Comparison of ENCODE assay signal across 25 cellular contexts in the genomic region with DNA sequence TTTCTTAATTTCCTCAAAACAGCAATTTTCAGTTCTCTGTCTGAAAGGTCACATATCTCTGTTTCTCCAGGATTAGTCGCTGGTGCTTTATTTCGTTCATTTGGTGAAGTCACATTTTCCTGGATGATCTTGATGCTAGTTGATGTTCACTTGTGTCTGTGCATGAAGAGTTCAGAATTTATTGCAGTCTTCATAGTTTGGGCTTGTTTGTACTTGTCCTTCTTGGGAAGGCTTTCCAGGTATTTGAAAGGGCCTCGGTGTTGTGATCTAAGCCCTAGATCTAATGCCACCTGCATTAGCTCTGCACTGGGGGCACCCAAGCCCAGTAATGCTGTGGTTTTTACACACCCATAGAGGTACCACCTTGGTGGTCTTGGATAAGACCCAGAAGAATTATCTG.
"Had no signal": no experiment of that assay in that cellular context is flagged by ENCODE, and none has a peak within 500 bp of the region (broad histone marks: within the 10 kb centered on the region; RNA-seq: fewer than 3 reads in every experiment).

No MANE protein-coding gene starts in this region.

- H3K4me1 Mint-ChIP-seq: activated CD4-positive, alpha-beta memory T cell treated with anti-CD3 and anti-CD28 coated beads, Interleukin-2, amount 10 ng/mL, durations not matched to agents 7 days and 5 days; activated CD4-positive, alpha-beta T cell treated with anti-CD3 and anti-CD28 coated beads for 36 hours; activated CD4-positive, alpha-beta T cell treated with anti-CD3 and anti-CD28 coated beads, Interleukin-2, amount 10 ng/mL, durations not matched to agents 24 days and 14 days; activated naive CD4-positive, alpha-beta T cell treated with anti-CD3 and anti-CD28 coated beads, Interleukin-2, amount 10 ng/mL, durations not matched to agents 7 days and 5 days; activated naive CD8-positive, alpha-beta T cell treated with anti-CD3 and anti-CD28 coated beads, Interleukin-2, amount 10 ng/mL, durations not matched to agents 7 days and 5 days had no signal

- H3K4me1 ChIP-seq: ascending aorta, colonic mucosa had no signal

- DNase-seq: activated CD4-positive, alpha-beta memory T cell treated with anti-CD3 and anti-CD28 coated beads, Interleukin-2, amount 10 ng/mL, durations not matched to agents 7 days and 5 days; activated CD4-positive, alpha-beta T cell treated with anti-CD3 and anti-CD28 coated beads for 36 hours; activated CD4-positive, alpha-beta T cell treated with anti-CD3 and anti-CD28 coated beads, Interleukin-2, amount 10 ng/mL, durations not matched to agents 24 days and 14 days; activated CD4-positive, alpha-beta T cell treated with anti-CD3 and anti-CD28 coated beads, Interleukin-2, amount 50 U/mL, for 4 hours; activated CD4-positive, CD25-positive, alpha-beta regulatory T cell; activated CD4-positive, CD25-positive, alpha-beta regulatory T cell treated with anti-CD3 and anti-CD28 coated beads, Interleukin-2, amount 50 U/mL, for 72 hours; activated CD8-positive, alpha-beta memory T cell treated with anti-CD3 and anti-CD28 coated beads, Interleukin-2, amount 50 U/mL, for 48 hours; activated gamma-delta T cell; activated naive CD4-positive, alpha-beta T cell; activated naive CD4-positive, alpha-beta T cell treated with anti-CD3 and anti-CD28 coated beads, Interleukin-2, amount 10 ng/mL, durations not matched to agents 7 days and 5 days; activated naive CD8-positive, alpha-beta T cell treated with anti-CD3 and anti-CD28 coated beads, Interleukin-2, amount 10 ng/mL, durations not matched to agents 7 days and 5 days; activated T-cell treated with anti-CD3 and anti-CD28 coated beads for 4 hours; activated T-cell treated with anti-CD3 and anti-CD28 coated beads, Interleukin-2, amount 50 U/mL, for 24 hours; activated T-cell treated with anti-CD3 and anti-CD28 coated beads, Interleukin-2, amount 50 U/mL, for 72 hours; caudate nucleus; colonic mucosa; effector CD8-positive, alpha-beta T cell; foreskin melanocyte; heart right ventricle; T-helper 2 cell had no signal

- H3K36me3 ChIP-seq: ascending aorta, colonic mucosa, gastroesophageal sphincter, heart right ventricle had no signal

- H3K9me3 ChIP-seq: ascending aorta, colonic mucosa had no signal

- H3K4me3 ChIP-seq: ascending aorta, colonic mucosa, gastroesophageal sphincter, heart right ventricle had no signal

- ATAC-seq: activated CD4-positive, alpha-beta T cell treated with anti-CD3 and anti-CD28 coated beads for 36 hours; activated naive CD4-positive, alpha-beta T cell treated with anti-CD3 and anti-CD28 coated beads, Interleukin-2, amount 50 U/mL, for 72 hours; activated T-cell treated with anti-CD3 and anti-CD28 coated beads, Interleukin-2, amount 50 U/mL, for 72 hours; esophagus mucosa; gastroesophageal sphincter; heart right ventricle had no signal

- H3K27me3 ChIP-seq: ascending aorta, colonic mucosa, gastroesophageal sphincter, heart right ventricle had no signal

- H3K9me3 Mint-ChIP-seq: activated CD4-positive, alpha-beta memory T cell treated with anti-CD3 and anti-CD28 coated beads, Interleukin-2, amount 10 ng/mL, durations not matched to agents 7 days and 5 days; activated CD4-positive, alpha-beta T cell treated with anti-CD3 and anti-CD28 coated beads, Interleukin-2, amount 10 ng/mL, durations not matched to agents 24 days and 14 days had no signal

- H3K4me3 Mint-ChIP-seq: activated CD4-positive, alpha-beta memory T cell treated with anti-CD3 and anti-CD28 coated beads, Interleukin-2, amount 10 ng/mL, durations not matched to agents 7 days and 5 days; activated CD4-positive, alpha-beta T cell treated with anti-CD3 and anti-CD28 coated beads for 36 hours; activated CD4-positive, alpha-beta T cell treated with anti-CD3 and anti-CD28 coated beads, Interleukin-2, amount 10 ng/mL, durations not matched to agents 24 days and 14 days; activated naive CD4-positive, alpha-beta T cell treated with anti-CD3 and anti-CD28 coated beads, Interleukin-2, amount 10 ng/mL, durations not matched to agents 7 days and 5 days; activated naive CD8-positive, alpha-beta T cell treated with anti-CD3 and anti-CD28 coated beads, Interleukin-2, amount 10 ng/mL, durations not matched to agents 7 days and 5 days; activated T-cell treated with anti-CD3 and anti-CD28 coated beads, Interleukin-2, amount 50 U/mL, for 24 hours; activated T-cell treated with anti-CD3 and anti-CD28 coated beads, Interleukin-2, amount 50 U/mL, for 72 hours; brain had no signal

- H3K27ac Mint-ChIP-seq: activated CD4-positive, alpha-beta memory T cell treated with anti-CD3 and anti-CD28 coated beads, Interleukin-2, amount 10 ng/mL, durations not matched to agents 7 days and 5 days; activated CD4-positive, alpha-beta T cell treated with anti-CD3 and anti-CD28 coated beads for 36 hours; activated CD4-positive, alpha-beta T cell treated with anti-CD3 and anti-CD28 coated beads, Interleukin-2, amount 10 ng/mL, durations not matched to agents 24 days and 14 days; activated naive CD4-positive, alpha-beta T cell treated with anti-CD3 and anti-CD28 coated beads, Interleukin-2, amount 10 ng/mL, durations not matched to agents 7 days and 5 days; activated naive CD4-positive, alpha-beta T cell treated with anti-CD3 and anti-CD28 coated beads, Interleukin-2, amount 50 U/mL, for 72 hours; activated naive CD8-positive, alpha-beta T cell treated with anti-CD3 and anti-CD28 coated beads, Interleukin-2, amount 10 ng/mL, durations not matched to agents 7 days and 5 days; activated T-cell treated with anti-CD3 and anti-CD28 coated beads, Interleukin-2, amount 50 U/mL, for 24 hours; activated T-cell treated with anti-CD3 and anti-CD28 coated beads, Interleukin-2, amount 50 U/mL, for 72 hours; brain had no signal

- H3K36me3 Mint-ChIP-seq: activated naive CD4-positive, alpha-beta T cell treated with anti-CD3 and anti-CD28 coated beads, Interleukin-2, amount 10 ng/mL, durations not matched to agents 7 days and 5 days; activated naive CD8-positive, alpha-beta T cell treated with anti-CD3 and anti-CD28 coated beads, Interleukin-2, amount 10 ng/mL, durations not matched to agents 7 days and 5 days had no signal

- H3K27me3 Mint-ChIP-seq: activated CD4-positive, alpha-beta memory T cell treated with anti-CD3 and anti-CD28 coated beads, Interleukin-2, amount 10 ng/mL, durations not matched to agents 7 days and 5 days; activated CD4-positive, alpha-beta T cell treated with anti-CD3 and anti-CD28 coated beads for 36 hours; activated CD4-positive, alpha-beta T cell treated with anti-CD3 and anti-CD28 coated beads, Interleukin-2, amount 10 ng/mL, durations not matched to agents 24 days and 14 days; activated naive CD4-positive, alpha-beta T cell treated with anti-CD3 and anti-CD28 coated beads, Interleukin-2, amount 10 ng/mL, durations not matched to agents 7 days and 5 days; activated naive CD8-positive, alpha-beta T cell treated with anti-CD3 and anti-CD28 coated beads, Interleukin-2, amount 10 ng/mL, durations not matched to agents 7 days and 5 days; activated T-cell treated with anti-CD3 and anti-CD28 coated beads, Interleukin-2, amount 50 U/mL, for 24 hours; brain had no signal

- H3K27ac ChIP-seq: ascending aorta, colonic mucosa, gastroesophageal sphincter, heart right ventricle had no signal
